ENCODE assay signal across 13 cellular contexts in genomic region chr2:57465067-57465466, GRCh38.
DNase-seq lines count a peak whose midpoint lies in the region; ATAC-seq and TF ChIP-seq lines count a peak whose summit lies in the region.
"Had no signal": no experiment of that assay in that cellular context is flagged by ENCODE, and none has a peak within 500 bp of the region (broad histone marks: within the 10 kb centered on the region; RNA-seq: fewer than 3 reads in every experiment).

No MANE protein-coding gene starts in this region.

- no peaks in the 10 kb centered on the region for H3K9me2 ChIP-seq in SK-N-SH

- peak overlapping the region; percentile 23 for H3K4me3 ChIP-seq in MG63
- H3K4me3 ChIP-seq in SK-N-SH (ENCODE audit: low read depth in 2 of 2, low read length in 1 of 2), result peak overlapping the region; percentile 33 to 36; a peak in 3 of 4 replicates
- no peak overlapping the region for H3K4me3 ChIP-seq in sigmoid colon

- peak overlapping the region; percentile 60; the same call in 1 of the 2 replicates for H3K9ac ChIP-seq in SK-N-SH

- no peak for ATAC-seq in GM18502 (IDR thresholded peaks at IDR 0.05; ENCODE audit: poor library complexity, unreplicated experiment)
- ATAC-seq: CD8-positive, alpha-beta T cell had no signal

- TF ChIP-seq EP300 in SK-N-SH (IDR thresholded peaks at IDR 0.05; ENCODE audit: borderline replicate concordance in 1 of 2, low read depth in 1 of 2, low read length in 1 of 2), result no peak
- no peak for TF ChIP-seq EP300 in sigmoid colon (IDR thresholded peaks at IDR 0.05)

- no peak for TF ChIP-seq POLR2A in sigmoid colon (IDR thresholded peaks at IDR 0.05)

- peak; percentile 20 for DNase-seq in Daoy (ENCODE audit: low read depth)
- no peak for DNase-seq in MG63
- DNase-seq in SK-N-SH, result no peak
- no peak for DNase-seq in stimulated activated naive CD4-positive, alpha-beta T cell treated with Interleukin-2 at 50 U/mL for 16 hours (lab: John Stamatoyannopoulos, UW)
- DNase-seq in sigmoid colon, result no peak
- no peak for DNase-seq in NCI-H1092 treated with DMSO at 0.1 percent for 48 hours (lab: John Stamatoyannopoulos, UW)
- DNase-seq: CD8-positive, alpha-beta T cell; COR-L47; DMS153; DMS79 treated with DMSO at 0.1 percent for 48 hours; GDM1; HCEC 1CT had no signal

- peak overlapping the region in 1 of 2 experiments; percentile 36; a peak in 3 of 4 replicates for H3K27ac ChIP-seq in SK-N-SH (ENCODE audit: low read depth in 2 of 2, low read length in 1 of 2)
- H3K27ac ChIP-seq in sigmoid colon, result no peak overlapping the region

- H3K36me3 ChIP-seq in MG63 (no peaks in the 10 kb centered on the region), SK-N-SH (replicated peaks in 1 of 2; ENCODE audit: control insufficient read depth in 1 of 2, insufficient read depth in 2 of 2, low read length in 1 of 2) (no peaks in the 10 kb centered on the region), sigmoid colon (no peaks in the 10 kb centered on the region)

- H3K79me2 ChIP-seq in SK-N-SH (ENCODE audit: insufficient read depth), result no peaks in the 10 kb centered on the region

- TF ChIP-seq CTCF in SK-N-SH (IDR thresholded peaks at IDR 0.05), result no peak
- no peak for TF ChIP-seq CTCF in sigmoid colon (IDR thresholded peaks at IDR 0.05)

- peak overlapping the region; percentile 69 for H3K4me2 ChIP-seq in SK-N-SH

- intact Hi-C loops in sigmoid colon (cut with DNase I), result no loop called here

- 23% methylated on average over 6 of the region's 6 CpGs for WGBS in SK-N-SH (ENCODE audit: low lambda C conversion rate)
- WGBS in sigmoid colon, 2 donors, result 83 to 91% methylated on average over 6 of the region's 6 CpGs

- H3K27me3 ChIP-seq in MG63, result no peaks in the 10 kb centered on the region
- no peaks in the 10 kb centered on the region for H3K27me3 ChIP-seq in SK-N-SH (ENCODE audit: insufficient read depth)
- H3K27me3 ChIP-seq in sigmoid colon, result no peaks in the 10 kb centered on the region

- no peaks in the 10 kb centered on the region for H3K4me1 ChIP-seq in SK-N-SH (ENCODE audit: control insufficient read depth in 1 of 2, insufficient read depth in 2 of 2, low read depth in 1 of 2, low read length in 1 of 2)
- no peaks in the 10 kb centered on the region for H3K4me1 ChIP-seq in sigmoid colon

- no peak for TF ChIP-seq RAD21 in SK-N-SH (IDR thresholded peaks at IDR 0.05; ENCODE audit: low read length)

- H3K9me3 ChIP-seq in MG63 (no peaks in the 10 kb centered on the region), SK-N-SH (no peaks in the 10 kb centered on the region), sigmoid colon (no peaks in the 10 kb centered on the region)

- POLR2A ChIA-PET in SK-N-SH (lab: Yijun Ruan, JAX), result no interaction called here

- H2AFZ ChIP-seq in SK-N-SH (ENCODE audit: low read depth), result peak overlapping the region; percentile 92

- no peaks in the 10 kb centered on the region for H3F3A ChIP-seq in SK-N-SH (replicated peaks; ENCODE audit: insufficient read depth)

- CTCF ChIA-PET in SK-N-SH (lab: Yijun Ruan, JAX), result no interaction called here

- no peaks in the 10 kb centered on the region for H4K20me1 ChIP-seq in SK-N-SH (ENCODE audit: insufficient read depth)

TF ChIP-seq in SK-N-SH, 30 proteins besides CTCF, POLR2A, EP300 and RAD21:
- TF ChIP-seq MXI1 (IDR thresholded peaks at IDR 0.05; ENCODE audit: low read depth, low read length), result no peak
- no peak for TF ChIP-seq NRF1 (IDR thresholded peaks at IDR 0.05; ENCODE audit: low read depth, low read length)
- TF ChIP-seq EZH2phosphoT487 (IDR thresholded peaks at IDR 0.05; ENCODE audit: borderline replicate concordance, low read depth), result no peak
- TF ChIP-seq, protein P1, sequence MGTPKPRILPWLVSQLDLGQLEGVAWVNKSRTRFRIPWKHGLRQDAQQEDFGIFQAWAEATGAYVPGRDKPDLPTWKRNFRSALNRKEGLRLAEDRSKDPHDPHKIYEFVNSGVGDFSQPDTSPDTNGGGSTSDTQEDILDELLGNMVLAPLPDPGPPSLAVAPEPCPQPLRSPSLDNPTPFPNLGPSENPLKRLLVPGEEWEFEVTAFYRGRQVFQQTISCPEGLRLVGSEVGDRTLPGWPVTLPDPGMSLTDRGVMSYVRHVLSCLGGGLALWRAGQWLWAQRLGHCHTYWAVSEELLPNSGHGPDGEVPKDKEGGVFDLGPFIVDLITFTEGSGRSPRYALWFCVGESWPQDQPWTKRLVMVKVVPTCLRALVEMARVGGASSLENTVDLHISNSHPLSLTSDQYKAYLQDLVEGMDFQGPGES (IDR thresholded peaks at IDR 0.05; ENCODE audit: low read depth, low read length), result no peak
- no peak for TF ChIP-seq FOSL2 (IDR thresholded peaks at IDR 0.05; ENCODE audit: borderline replicate concordance, low read depth)
- no peak for TF ChIP-seq TEAD4 (IDR thresholded peaks at IDR 0.05; ENCODE audit: borderline replicate concordance, insufficient read depth)
- TF ChIP-seq SIN3A (IDR thresholded peaks at IDR 0.05; ENCODE audit: borderline replicate concordance, low read depth, low read length), result no peak
- TF ChIP-seq TAF1 (IDR thresholded peaks at IDR 0.05; ENCODE audit: borderline replicate concordance, low read depth, low read length), result no peak
- no peak for TF ChIP-seq GATA2 (CRISPR knock-in tag; IDR thresholded peaks at IDR 0.05)
- no peak for TF ChIP-seq RXRA (IDR thresholded peaks at IDR 0.05; ENCODE audit: borderline replicate concordance, low read depth)
- no peak for TF ChIP-seq USF2 (IDR thresholded peaks at IDR 0.05; ENCODE audit: borderline replicate concordance, low read depth, low read length)
- TF ChIP-seq NFIC (IDR thresholded peaks at IDR 0.05; ENCODE audit: borderline replicate concordance), result no peak
- no peak for TF ChIP-seq RCOR1 (IDR thresholded peaks at IDR 0.05; ENCODE audit: low read length)
- TF ChIP-seq JUND (IDR thresholded peaks at IDR 0.05), result no peak
- TF ChIP-seq, protein P2, sequence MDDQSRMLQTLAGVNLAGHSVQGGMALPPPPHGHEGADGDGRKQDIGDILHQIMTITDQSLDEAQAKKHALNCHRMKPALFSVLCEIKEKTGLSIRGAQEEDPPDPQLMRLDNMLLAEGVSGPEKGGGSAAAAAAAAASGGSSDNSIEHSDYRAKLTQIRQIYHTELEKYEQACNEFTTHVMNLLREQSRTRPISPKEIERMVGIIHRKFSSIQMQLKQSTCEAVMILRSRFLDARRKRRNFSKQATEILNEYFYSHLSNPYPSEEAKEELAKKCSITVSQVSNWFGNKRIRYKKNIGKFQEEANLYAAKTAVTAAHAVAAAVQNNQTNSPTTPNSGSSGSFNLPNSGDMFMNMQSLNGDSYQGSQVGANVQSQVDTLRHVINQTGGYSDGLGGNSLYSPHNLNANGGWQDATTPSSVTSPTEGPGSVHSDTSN (IDR thresholded peaks at IDR 0.05), result no peak
- no peak for TF ChIP-seq POLR2AphosphoS5 (IDR thresholded peaks at IDR 0.05; ENCODE audit: low read depth, low read length)
- TF ChIP-seq YY1 (IDR thresholded peaks at IDR 0.05; ENCODE audit: low read depth), result no peak
- TF ChIP-seq GABPA (IDR thresholded peaks at IDR 0.05; ENCODE audit: low read depth), result no peak
- TF ChIP-seq SMC3 (IDR thresholded peaks at IDR 0.05; ENCODE audit: low read depth, low read length), result no peak
- no peak for TF ChIP-seq MAX (IDR thresholded peaks at IDR 0.05; ENCODE audit: low read depth)
TF ChIP-seq in SK-N-SH: peak in this region for 0.

Comparison
In these comparisons a context has a peak if more than half of its experiments do, and no peak if none do; other contexts are left out.
1. H3K4me3 ChIP-seq: peak in MG63 (single experiment) and SK-N-SH (2 of 2); none in sigmoid colon (0 of 4).